25 cellular contexts compared by ENCODE assay signal in genomic region chr6:13519839-13520238, GRCh38. TPM values are rescaled to one million over a fixed set of nuclear protein-coding genes. Genes with fewer than 3 reads are reported as not detected.
A peak's percentile ranks its signal among the peaks of the same experiment; 100 is the strongest.
DNase-seq lines count a peak whose midpoint lies in the region; ATAC-seq, FAIRE-seq and TF ChIP-seq lines count a peak whose summit lies in the region.
"Had no signal": no experiment of that assay in that cellular context is flagged by ENCODE, and none has a peak within 500 bp of the region (broad histone marks: within the 10 kb centered on the region; RNA-seq: fewer than 3 reads in every experiment).

No MANE protein-coding gene starts in this region.

- H3K9me1 ChIP-seq in K562 (ENCODE audit: control insufficient read depth, insufficient read depth, low read length) = no peaks in the 10 kb centered on the region

- H3K9me3 ChIP-seq in WERI-Rb-1 (ENCODE audit: severe bottlenecking) (peaks cover 9% of the 10 kb centered on the region), K562 (replicated peaks; ENCODE audit: control insufficient read depth, insufficient read depth, low read depth, low read length) (no peaks in the 10 kb centered on the region)
- H3K9me3 ChIP-seq: A549, Caco-2 had no signal

- FAIRE-seq in K562 (lab: Jason Lieb, UNC) = no peak
- FAIRE-seq: A549, GM12878, GM12892, GM18507 had no signal

- in situ Hi-C loops in K562 (cut with MboI) = no loop called here

- intact Hi-C loops in K562 (cut with micrococcal nuclease) = no loop called here
- intact Hi-C loops in Calu3 (cut with micrococcal nuclease; ENCODE audit: unreplicated experiment) = no loop called here

- H3K27ac Mint-ChIP-seq in osteocyte (ENCODE audit: unreplicated experiment) (no peak overlapping the region), Calu3 (ENCODE audit: unreplicated experiment) (no peak overlapping the region)
- H3K27ac Mint-ChIP-seq: B cell; CD4-positive, alpha-beta T cell; CD8-positive, alpha-beta T cell had no signal

- H3K27me3 ChIP-seq in WERI-Rb-1 (ENCODE audit: insufficient read depth, low read depth, severe bottlenecking) = no peaks in the 10 kb centered on the region
- peaks cover 27 to 44% of the 10 kb centered on the region in 2 experiments for H3K27me3 ChIP-seq in K562 (ENCODE audit: control insufficient read depth in 2 of 2, insufficient read depth in 2 of 2, low read length in 2 of 2)
- H3K27me3 ChIP-seq: BLaER1 treated with 17β-estradiol and CSF1 and Interleukin-3, amounts not matched to agents 10 nM and 100 nM had no signal

- peak; percentile 65 for DNase-seq in WERI-Rb-1
- no peak for DNase-seq in K562 (ENCODE audit: extremely low read depth in 1 of 4, low spot score in 3 of 4)
- DNase-seq in osteocyte (ENCODE audit: extremely low spot score, unreplicated experiment) = peak; percentile 5
- no peak for DNase-seq in Calu3
- DNase-seq: AML-193; Caco-2; CD4-positive, alpha-beta T cell; CD8-positive, alpha-beta T cell; DMS 273 treated with DMSO at 0.1 percent for 48 hours; DMS153; DMS53; DMS79; DND-41; EL; GDM1 had no signal

- peaks cover 5% of the 10 kb centered on the region for H3K27me3 Mint-ChIP-seq in osteocyte (ENCODE audit: unreplicated experiment)
- no peaks in the 10 kb centered on the region for H3K27me3 Mint-ChIP-seq in Calu3 (ENCODE audit: unreplicated experiment)
- H3K27me3 Mint-ChIP-seq: B cell; CD4-positive, alpha-beta T cell had no signal

- H3K79me2 ChIP-seq in K562 (ENCODE audit: control insufficient read depth, insufficient read depth, low read length) = no peaks in the 10 kb centered on the region

- H3K9me3 Mint-ChIP-seq in osteocyte (ENCODE audit: unreplicated experiment) (peaks cover 8% of the 10 kb centered on the region), Calu3 (ENCODE audit: low read depth, unreplicated experiment) (no peaks in the 10 kb centered on the region)
- H3K9me3 Mint-ChIP-seq: CD4-positive, alpha-beta T cell; CD8-positive, alpha-beta T cell had no signal

- H3K27ac ChIP-seq in WERI-Rb-1 = no peak overlapping the region
- H3K27ac ChIP-seq in K562 (ENCODE audit: extremely low read depth, low read depth, low read length) = no peak overlapping the region
- H3K27ac ChIP-seq: 22Rv1, A549, C4-2B had no signal

- no peak overlapping the region for H3K4me3 ChIP-seq in WERI-Rb-1 (ENCODE audit: low read depth, low read length)
- H3K4me3 ChIP-seq in K562 = no peak overlapping the region
- H3K4me3 ChIP-seq: A549; BLaER1 treated with 17β-estradiol and CSF1 and Interleukin-3, amounts not matched to agents 10 nM and 100 nM; GM12878 had no signal

- no peaks in the 10 kb centered on the region for H4K20me1 ChIP-seq in K562 (replicated peaks; ENCODE audit: control insufficient read depth, insufficient read depth, low read length)
- H4K20me1 ChIP-seq: BLaER1 treated with 17β-estradiol and CSF1 and Interleukin-3, amounts not matched to agents 10 nM and 100 nM had no signal

- no peak for TF ChIP-seq RAD21 in K562 (CRISPR knock-in tag; conservative IDR thresholded peaks at IDR 0.05 in 1 of 2, IDR thresholded peaks at IDR 0.05 in 1 of 2)

- H3K4me2 ChIP-seq in K562 (ENCODE audit: insufficient read depth, low read length) = no peak overlapping the region
- H3K4me2 ChIP-seq: A549 had no signal

- no peak for TF ChIP-seq POLR2A in K562 (conservative IDR thresholded peaks at IDR 0.05)

- ATAC-seq in K562 = no peak
- ATAC-seq in GM19328 (IDR thresholded peaks at IDR 0.05; ENCODE audit: unreplicated experiment) = no peak
- ATAC-seq: A549; CD8-positive, alpha-beta T cell; GM12878 had no signal

- no peak for TF ChIP-seq EP300 in K562 (IDR thresholded peaks at IDR 0.05; ENCODE audit: low read length)

- BruUV-seq in K562 (replicated peaks; lab: Mats Ljungman, UMichigan) (no TSS peak), Calu3 (replicated peaks; lab: Mats Ljungman, UMichigan) (no TSS peak)

- H2AFZ ChIP-seq in K562 (ENCODE audit: low read depth, low read length) = no peak overlapping the region

- CTCF ChIA-PET in K562 (lab: Yijun Ruan, JAX; ENCODE audit: low intra/inter-chr PET ratio) (no interaction called here), Calu3 (lab: Charles Lee) (no interaction called here)

- H3K36me3 Mint-ChIP-seq in osteocyte (ENCODE audit: unreplicated experiment) (no peaks in the 10 kb centered on the region), Calu3 (ENCODE audit: insufficient read depth, unreplicated experiment) (no peaks in the 10 kb centered on the region)
- H3K36me3 Mint-ChIP-seq: CD8-positive, alpha-beta T cell had no signal

- no peaks in the 10 kb centered on the region for H3K36me3 ChIP-seq in WERI-Rb-1
- no peaks in the 10 kb centered on the region for H3K36me3 ChIP-seq in K562 (ENCODE audit: control insufficient read depth, insufficient read depth, low read length)
- H3K36me3 ChIP-seq: BLaER1 treated with 17β-estradiol and CSF1 and Interleukin-3, amounts not matched to agents 10 nM and 100 nM had no signal

- H3K4me1 ChIP-seq in K562 (replicated peaks in 1 of 2; ENCODE audit: control insufficient read depth in 2 of 2, insufficient read depth in 2 of 2, low read length in 2 of 2) = no peaks in the 10 kb centered on the region
- H3K4me1 ChIP-seq: A549, Caco-2 had no signal

- TF ChIP-seq CTCF in WERI-Rb-1 (IDR thresholded peaks at IDR 0.05; ENCODE audit: low read depth, low read length) = no peak
- no peak for TF ChIP-seq CTCF in K562 (IDR thresholded peaks at IDR 0.05 in 2 of 3, conservative IDR thresholded peaks at IDR 0.05 in 1 of 3; ENCODE audit: insufficient read depth in 2 of 3, low read depth in 1 of 3, low read length in 3 of 3)
- TF ChIP-seq CTCF in osteocyte (IDR thresholded peaks at IDR 0.05) = no peak
- TF ChIP-seq CTCF in Calu3 (IDR thresholded peaks at IDR 0.05; ENCODE audit: unreplicated experiment) = no peak

- POLR2A ChIA-PET in K562 (lab: Yijun Ruan, JAX) = interaction anchor here (1.4 kb wide), 1 partner anchor 13 kb away, joined by 7 read pairs; no protein-coding TSS in a partner anchor

- H3K4me1 Mint-ChIP-seq in osteocyte (ENCODE audit: unreplicated experiment) (peaks cover 2% of the 10 kb centered on the region), Calu3 (ENCODE audit: low read depth, unreplicated experiment) (peaks cover 10% of the 10 kb centered on the region)

- 12% methylated on average over 4 of the region's 4 CpGs for WGBS in K562 (ENCODE audit: insufficient coverage, low coverage, missing lambda C conversion rate)

- H3K9ac ChIP-seq in K562 (ENCODE audit: insufficient read depth in 1 of 2, low read depth in 2 of 2, low read length in 2 of 2) = no peak overlapping the region
- H3K9ac ChIP-seq: BLaER1 treated with 17β-estradiol and CSF1 and Interleukin-3, amounts not matched to agents 10 nM and 100 nM had no signal

- H3K4me3 Mint-ChIP-seq in osteocyte (ENCODE audit: unreplicated experiment) (no peak overlapping the region), Calu3 (ENCODE audit: low read depth, unreplicated experiment) (no peak overlapping the region)
- H3K4me3 Mint-ChIP-seq: B cell; CD4-positive, alpha-beta T cell; CD8-positive, alpha-beta T cell had no signal

TF ChIP-seq in K562, 482 proteins besides CTCF, POLR2A, EP300 and RAD21:
- no peak for TF ChIP-seq HDAC3 (IDR thresholded peaks at IDR 0.05; ENCODE audit: borderline replicate concordance, partially characterized antibody)
- peak; percentile 46 to 64; a peak in 3 of 4 replicates for TF ChIP-seq NRF1 (conservative IDR thresholded peaks at IDR 0.05 in 1 of 2, IDR thresholded peaks at IDR 0.05 in 1 of 2)

RNA-seq across cellular contexts. Expression of gene GFOD1, which starts 32.4 kb away (rescaled TPM):
- 13.1 and 17.7 TPM in 2 replicates for total RNA-seq in K562 (2011; cell fraction: chromatin; rRNA removed; ENCODE audit: low replicate concordance)
- total RNA-seq in K562 (2011; cell fraction: nucleolus; rRNA removed) = 8.6 and 9.2 TPM in 2 replicates
- 12.8 and 23.1 TPM in 2 replicates for total RNA-seq in K562 (2011; cell fraction: nucleoplasm; rRNA removed)
- 8.3 and 10.3 TPM in 2 replicates for total RNA-seq in K562 (2014; rRNA removed)
- 10.8 and 11.0 TPM in 2 replicates for total RNA-seq in K562 (2014; rRNA removed; fragmentation: Illumina TruSeq; extraction: Trizol)
- 10.5 and 10.8 TPM in 2 replicates for total RNA-seq in K562 (2015; rRNA removed; fragmentation: Illumina TruSeq; extraction: Trizol)
- total RNA-seq in K562 (2021) = 10.3 and 12.0 TPM in 2 replicates
- polyA plus RNA-seq in K562 (2011; rRNA removed) = 3.6 and 3.8 TPM in 2 replicates
- polyA plus RNA-seq in K562 (2011; cell fraction: cytosol; rRNA removed) = 3.0 and 4.7 TPM in 2 replicates
- polyA plus RNA-seq in K562 (2011; cell fraction: nucleus; rRNA removed) = 3.3 and 5.0 TPM in 2 replicates
- 3.6 and 6.6 TPM in 2 replicates for polyA plus RNA-seq in K562 (2012)
- 7.4 and 8.0 TPM in 2 replicates for polyA plus RNA-seq in K562 (2014; fragmentation: Illumina TruSeq; extraction: Trizol)
- 1 to 10 TPM; 5.4 to 5.9 TPM for polyA plus RNA-seq in K562 (2014; fragmentation: Nextera tagmentation; extraction: Ambion mirVana)
- 7.0 and 8.2 TPM in 2 replicates for polyA plus RNA-seq in K562 (2014; rRNA removed)
- 7.9 and 8.5 TPM in 2 replicates for polyA minus RNA-seq in K562 (2011; rRNA and poly(A)+ RNA removed)
- polyA minus RNA-seq in K562 (2011; cell fraction: cytosol; rRNA and poly(A)+ RNA removed) = 3.9 and 7.1 TPM in 2 replicates
- polyA minus RNA-seq in K562 (2011; cell fraction: nucleus; rRNA and poly(A)+ RNA removed) = 8.1 and 9.6 TPM in 2 replicates
- 0.65 and 0.89 TPM in 2 replicates for total RNA-seq in osteocyte
- 8.7 and 9.5 TPM in 2 replicates for total RNA-seq in Calu3 (2022)
- total RNA-seq: G401 had no signal

RNA-seq across cellular contexts. Expression of gene SIRT5, which starts 54.6 kb away (rescaled TPM):
- total RNA-seq in K562 (2011; cell fraction: chromatin; rRNA removed; ENCODE audit: low replicate concordance) = 14.1 and 21.0 TPM in 2 replicates
- 9.3 and 10.0 TPM in 2 replicates for total RNA-seq in K562 (2011; cell fraction: nucleolus; rRNA removed)
- 16.4 and 25.4 TPM in 2 replicates for total RNA-seq in K562 (2011; cell fraction: nucleoplasm; rRNA removed)
- total RNA-seq in K562 (2014; rRNA removed) (7.4 and 8.6 TPM in 2 replicates), K562 (2014; rRNA removed; fragmentation: Illumina TruSeq; extraction: Trizol) (11.6 and 15.0 TPM in 2 replicates), K562 (2015; rRNA removed; fragmentation: Illumina TruSeq; extraction: Trizol) (10.0 and 13.4 TPM in 2 replicates), K562 (2021) (8.6 and 8.7 TPM in 2 replicates), osteocyte (9.1 and 9.9 TPM in 2 replicates), Calu3 (2022) (13.5 and 15.1 TPM in 2 replicates)
- polyA plus RNA-seq in K562 (2011; rRNA removed) (9.2 and 11.4 TPM in 2 replicates), K562 (2014; fragmentation: Illumina TruSeq; extraction: Trizol) (12.5 and 15.7 TPM in 2 replicates), K562 (2014; fragmentation: Nextera tagmentation; extraction: Ambion mirVana) (1 to 10 TPM; 2.1 to 2.3 TPM), K562 (2014; rRNA removed) (11.7 and 15.7 TPM in 2 replicates)
- 7.1 and 7.7 TPM in 2 replicates for polyA plus RNA-seq in K562 (2011; cell fraction: cytosol; rRNA removed)
- 11.8 and 16.3 TPM in 2 replicates for polyA plus RNA-seq in K562 (2011; cell fraction: nucleus; rRNA removed)
- 9.1 and 15.2 TPM in 2 replicates for polyA plus RNA-seq in K562 (2012)
- 6.5 TPM in 2 replicates for polyA minus RNA-seq in K562 (2011; rRNA and poly(A)+ RNA removed)
- 3.3 and 3.4 TPM in 2 replicates for polyA minus RNA-seq in K562 (2011; cell fraction: cytosol; rRNA and poly(A)+ RNA removed)
- 7.8 and 8.2 TPM in 2 replicates for polyA minus RNA-seq in K562 (2011; cell fraction: nucleus; rRNA and poly(A)+ RNA removed)

Comparison
In these comparisons a context has a peak if more than half of its experiments do, and no peak if none do; other contexts are left out.
1. DNase-seq: peak in WERI-Rb-1 (single experiment) and osteocyte (single experiment); none in K562 (0 of 4) and Calu3 (single experiment).